ENCODE assay signal across 1 cellular context in the genomic region with DNA sequence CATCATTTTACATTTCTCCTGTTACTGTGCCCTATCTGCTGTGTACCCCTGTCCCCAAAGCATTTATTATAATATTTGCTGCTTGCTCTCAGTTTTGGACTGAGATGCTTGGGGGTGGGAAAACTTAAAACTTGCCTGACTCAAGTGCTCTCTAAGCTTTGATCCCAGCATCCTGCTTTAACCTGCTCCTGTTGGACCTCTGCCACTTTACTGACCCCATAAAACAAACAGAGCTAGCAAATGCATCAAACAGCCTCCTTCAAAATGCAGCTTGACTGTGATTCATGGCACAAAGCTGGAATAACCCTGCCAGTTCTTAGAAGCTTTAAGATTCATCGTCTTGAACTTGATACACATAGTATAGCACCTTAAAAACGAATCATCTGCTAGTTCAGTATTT.
TF ChIP-seq lines count a peak whose summit lies in the region.

No MANE protein-coding gene starts in this region.

TF ChIP-seq in HepG2, 621 proteins besides CTCF, POLR2A, EP300 and RAD21 (continued from another document and continues in another):
- TF ChIP-seq, protein P1, sequence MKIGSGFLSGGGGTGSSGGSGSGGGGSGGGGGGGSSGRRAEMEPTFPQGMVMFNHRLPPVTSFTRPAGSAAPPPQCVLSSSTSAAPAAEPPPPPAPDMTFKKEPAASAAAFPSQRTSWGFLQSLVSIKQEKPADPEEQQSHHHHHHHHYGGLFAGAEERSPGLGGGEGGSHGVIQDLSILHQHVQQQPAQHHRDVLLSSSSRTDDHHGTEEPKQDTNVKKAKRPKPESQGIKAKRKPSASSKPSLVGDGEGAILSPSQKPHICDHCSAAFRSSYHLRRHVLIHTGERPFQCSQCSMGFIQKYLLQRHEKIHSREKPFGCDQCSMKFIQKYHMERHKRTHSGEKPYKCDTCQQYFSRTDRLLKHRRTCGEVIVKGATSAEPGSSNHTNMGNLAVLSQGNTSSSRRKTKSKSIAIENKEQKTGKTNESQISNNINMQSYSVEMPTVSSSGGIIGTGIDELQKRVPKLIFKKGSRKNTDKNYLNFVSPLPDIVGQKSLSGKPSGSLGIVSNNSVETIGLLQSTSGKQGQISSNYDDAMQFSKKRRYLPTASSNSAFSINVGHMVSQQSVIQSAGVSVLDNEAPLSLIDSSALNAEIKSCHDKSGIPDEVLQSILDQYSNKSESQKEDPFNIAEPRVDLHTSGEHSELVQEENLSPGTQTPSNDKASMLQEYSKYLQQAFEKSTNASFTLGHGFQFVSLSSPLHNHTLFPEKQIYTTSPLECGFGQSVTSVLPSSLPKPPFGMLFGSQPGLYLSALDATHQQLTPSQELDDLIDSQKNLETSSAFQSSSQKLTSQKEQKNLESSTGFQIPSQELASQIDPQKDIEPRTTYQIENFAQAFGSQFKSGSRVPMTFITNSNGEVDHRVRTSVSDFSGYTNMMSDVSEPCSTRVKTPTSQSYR (CRISPR knock-in tag; IDR thresholded peaks at IDR 0.05; ENCODE audit: borderline replicate concordance): peak; percentile 19; the same call in 1 of the 2 replicates
- TF ChIP-seq, protein P2, sequence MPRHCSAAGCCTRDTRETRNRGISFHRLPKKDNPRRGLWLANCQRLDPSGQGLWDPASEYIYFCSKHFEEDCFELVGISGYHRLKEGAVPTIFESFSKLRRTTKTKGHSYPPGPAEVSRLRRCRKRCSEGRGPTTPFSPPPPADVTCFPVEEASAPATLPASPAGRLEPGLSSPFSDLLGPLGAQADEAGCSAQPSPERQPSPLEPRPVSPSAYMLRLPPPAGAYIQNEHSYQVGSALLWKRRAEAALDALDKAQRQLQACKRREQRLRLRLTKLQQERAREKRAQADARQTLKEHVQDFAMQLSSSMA (CRISPR knock-in tag; IDR thresholded peaks at IDR 0.05): no peak
- TF ChIP-seq NR2F6 (IDR thresholded peaks at IDR 0.05) (peak; percentile 80), NR2F6 (CRISPR knock-in tag; IDR thresholded peaks at IDR 0.05) (peak; percentile 71), FOXP1 (IDR thresholded peaks at IDR 0.05) (no peak), FOXP1 (CRISPR knock-in tag; IDR thresholded peaks at IDR 0.05) (peak; percentile 32; the same call in 1 of the 2 replicates), NCOA2 (CRISPR knock-in tag; IDR thresholded peaks at IDR 0.05) (peak; percentile 65), MED8 (CRISPR knock-in tag; IDR thresholded peaks at IDR 0.05; ENCODE audit: insufficient replicate concordance) (peak; percentile 68), PHF21A (CRISPR knock-in tag; IDR thresholded peaks at IDR 0.05) (0 out of 2 replicates have a peak, but pooled peaks have one; percentile 27), SP5 (CRISPR knock-in tag; IDR thresholded peaks at IDR 0.05; ENCODE audit: borderline replicate concordance, low read depth) (peak; percentile 35; the same call in 1 of the 2 replicates), PHF5A (CRISPR knock-in tag; IDR thresholded peaks at IDR 0.05; ENCODE audit: low read depth, unreplicated experiment) (peak; percentile 75), KDM6A (CRISPR knock-in tag; IDR thresholded peaks at IDR 0.05; ENCODE audit: low read depth) (peak; percentile 28; the same call in 1 of the 2 replicates), MYNN (CRISPR knock-in tag; IDR thresholded peaks at IDR 0.05; ENCODE audit: low read depth) (no peak), ETV5 (CRISPR knock-in tag; IDR thresholded peaks at IDR 0.05; ENCODE audit: borderline replicate concordance) (peak; percentile 62; the same call in 1 of the 2 replicates), ZMYM3 (CRISPR knock-in tag; IDR thresholded peaks at IDR 0.05) (peak; percentile 42; the same call in 1 of the 2 replicates), MATR3 (CRISPR knock-in tag; IDR thresholded peaks at IDR 0.05) (no peak), MEF2D (CRISPR knock-in tag; IDR thresholded peaks at IDR 0.05) (peak; percentile 43; the same call in 1 of the 2 replicates), TBX3 (IDR thresholded peaks at IDR 0.05; ENCODE audit: borderline replicate concordance) (no peak), CBX5 (CRISPR knock-in tag; IDR thresholded peaks at IDR 0.05; ENCODE audit: borderline replicate concordance) (no peak), ZNF724P (CRISPR knock-in tag; IDR thresholded peaks at IDR 0.05; ENCODE audit: borderline replicate concordance) (no peak), HNF4A (CRISPR knock-in tag; IDR thresholded peaks at IDR 0.05) (peak; percentile 82), FOXO1 (CRISPR knock-in tag; IDR thresholded peaks at IDR 0.05) (peak; percentile 39; the same call in 1 of the 2 replicates), ZNF430 (CRISPR knock-in tag; IDR thresholded peaks at IDR 0.05) (peak; percentile 27; the same call in 1 of the 2 replicates), ZNF510 (CRISPR knock-in tag; IDR thresholded peaks at IDR 0.05; ENCODE audit: low read depth) (no peak), WIZ (CRISPR knock-in tag; IDR thresholded peaks at IDR 0.05) (no peak), GABPB1 (CRISPR knock-in tag; IDR thresholded peaks at IDR 0.05) (no peak; the same call in 1 of the 2 replicates), ZNF614 (CRISPR knock-in tag; IDR thresholded peaks at IDR 0.05; ENCODE audit: borderline replicate concordance) (peak; percentile 61; the same call in 1 of the 2 replicates), ZBTB38 (CRISPR knock-in tag; IDR thresholded peaks at IDR 0.05) (0 out of 2 replicates have a peak, but pooled peaks have one; percentile 29), FOSL2 (CRISPR knock-in tag; IDR thresholded peaks at IDR 0.05) (peak; percentile 55), HNRNPLL (IDR thresholded peaks at IDR 0.05; ENCODE audit: low read depth, low read length, poor library complexity, severe bottlenecking) (no peak), CEBPG (CRISPR knock-in tag; IDR thresholded peaks at IDR 0.05) (no peak), NR1H2 (CRISPR knock-in tag; IDR thresholded peaks at IDR 0.05; ENCODE audit: borderline replicate concordance, low read depth) (no peak), MTF1 (CRISPR knock-in tag; IDR thresholded peaks at IDR 0.05) (0 out of 2 replicates have a peak, but pooled peaks have one; percentile 0), HDAC1 (CRISPR knock-in tag; IDR thresholded peaks at IDR 0.05) (peak; percentile 63; the same call in 1 of the 2 replicates), AGO1 (IDR thresholded peaks at IDR 0.05; ENCODE audit: low read depth, low read length, poor library complexity, severe bottlenecking) (no peak), POGZ (CRISPR knock-in tag; IDR thresholded peaks at IDR 0.05) (peak; percentile 71), MED13 (CRISPR knock-in tag; IDR thresholded peaks at IDR 0.05) (0 out of 2 replicates have a peak, but pooled peaks have one; percentile 26), ZFY (CRISPR knock-in tag; IDR thresholded peaks at IDR 0.05) (no peak), ZBTB8A (CRISPR knock-in tag; IDR thresholded peaks at IDR 0.05; ENCODE audit: borderline replicate concordance, low read depth) (no peak), ERF (CRISPR knock-in tag; IDR thresholded peaks at IDR 0.05) (0 out of 2 replicates have a peak, but pooled peaks have one; percentile 11), RCOR2 (CRISPR knock-in tag; IDR thresholded peaks at IDR 0.05) (peak; percentile 77), ZNF547 (CRISPR knock-in tag; IDR thresholded peaks at IDR 0.05) (0 out of 2 replicates have a peak, but pooled peaks have one; percentile 11), ZNF292 (CRISPR knock-in tag; IDR thresholded peaks at IDR 0.05; ENCODE audit: borderline replicate concordance, low read depth) (peak; percentile 87), NR2F1 (CRISPR knock-in tag; IDR thresholded peaks at IDR 0.05) (peak in 1 of 2 experiments; percentile 20; a peak in 1 of 4 replicates), SPEN (CRISPR knock-in tag; IDR thresholded peaks at IDR 0.05; ENCODE audit: low read depth) (peak; percentile 72; the same call in 1 of the 2 replicates), RXRB (CRISPR knock-in tag; IDR thresholded peaks at IDR 0.05; ENCODE audit: borderline replicate concordance) (peak; percentile 79), MIER2 (CRISPR knock-in tag; IDR thresholded peaks at IDR 0.05) (0 out of 2 replicates have a peak, but pooled peaks have one; percentile 19), HOXA3 (CRISPR knock-in tag; IDR thresholded peaks at IDR 0.05) (peak; percentile 32; the same call in 1 of the 2 replicates)
- TF ChIP-seq, protein P3, sequence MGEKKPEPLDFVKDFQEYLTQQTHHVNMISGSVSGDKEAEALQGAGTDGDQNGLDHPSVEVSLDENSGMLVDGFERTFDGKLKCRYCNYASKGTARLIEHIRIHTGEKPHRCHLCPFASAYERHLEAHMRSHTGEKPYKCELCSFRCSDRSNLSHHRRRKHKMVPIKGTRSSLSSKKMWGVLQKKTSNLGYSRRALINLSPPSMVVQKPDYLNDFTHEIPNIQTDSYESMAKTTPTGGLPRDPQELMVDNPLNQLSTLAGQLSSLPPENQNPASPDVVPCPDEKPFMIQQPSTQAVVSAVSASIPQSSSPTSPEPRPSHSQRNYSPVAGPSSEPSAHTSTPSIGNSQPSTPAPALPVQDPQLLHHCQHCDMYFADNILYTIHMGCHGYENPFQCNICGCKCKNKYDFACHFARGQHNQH (CRISPR knock-in tag; IDR thresholded peaks at IDR 0.05): no peak
- TF ChIP-seq, protein P4, sequence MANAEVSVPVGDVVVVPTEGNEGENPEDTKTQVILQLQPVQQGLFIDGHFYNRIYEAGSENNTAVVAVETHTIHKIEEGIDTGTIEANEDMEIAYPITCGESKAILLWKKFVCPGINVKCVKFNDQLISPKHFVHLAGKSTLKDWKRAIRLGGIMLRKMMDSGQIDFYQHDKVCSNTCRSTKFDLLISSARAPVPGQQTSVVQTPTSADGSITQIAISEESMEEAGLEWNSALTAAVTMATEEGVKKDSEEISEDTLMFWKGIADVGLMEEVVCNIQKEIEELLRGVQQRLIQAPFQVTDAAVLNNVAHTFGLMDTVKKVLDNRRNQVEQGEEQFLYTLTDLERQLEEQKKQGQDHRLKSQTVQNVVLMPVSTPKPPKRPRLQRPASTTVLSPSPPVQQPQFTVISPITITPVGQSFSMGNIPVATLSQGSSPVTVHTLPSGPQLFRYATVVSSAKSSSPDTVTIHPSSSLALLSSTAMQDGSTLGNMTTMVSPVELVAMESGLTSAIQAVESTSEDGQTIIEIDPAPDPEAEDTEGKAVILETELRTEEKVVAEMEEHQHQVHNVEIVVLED (CRISPR knock-in tag; IDR thresholded peaks at IDR 0.05; ENCODE audit: borderline replicate concordance): no peak
- TF ChIP-seq, protein P5, sequence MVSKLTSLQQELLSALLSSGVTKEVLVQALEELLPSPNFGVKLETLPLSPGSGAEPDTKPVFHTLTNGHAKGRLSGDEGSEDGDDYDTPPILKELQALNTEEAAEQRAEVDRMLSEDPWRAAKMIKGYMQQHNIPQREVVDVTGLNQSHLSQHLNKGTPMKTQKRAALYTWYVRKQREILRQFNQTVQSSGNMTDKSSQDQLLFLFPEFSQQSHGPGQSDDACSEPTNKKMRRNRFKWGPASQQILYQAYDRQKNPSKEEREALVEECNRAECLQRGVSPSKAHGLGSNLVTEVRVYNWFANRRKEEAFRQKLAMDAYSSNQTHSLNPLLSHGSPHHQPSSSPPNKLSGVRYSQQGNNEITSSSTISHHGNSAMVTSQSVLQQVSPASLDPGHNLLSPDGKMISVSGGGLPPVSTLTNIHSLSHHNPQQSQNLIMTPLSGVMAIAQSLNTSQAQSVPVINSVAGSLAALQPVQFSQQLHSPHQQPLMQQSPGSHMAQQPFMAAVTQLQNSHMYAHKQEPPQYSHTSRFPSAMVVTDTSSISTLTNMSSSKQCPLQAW (CRISPR knock-in tag; IDR thresholded peaks at IDR 0.05): peak; percentile 41; the same call in 1 of the 2 replicates
- TF ChIP-seq, protein P6, sequence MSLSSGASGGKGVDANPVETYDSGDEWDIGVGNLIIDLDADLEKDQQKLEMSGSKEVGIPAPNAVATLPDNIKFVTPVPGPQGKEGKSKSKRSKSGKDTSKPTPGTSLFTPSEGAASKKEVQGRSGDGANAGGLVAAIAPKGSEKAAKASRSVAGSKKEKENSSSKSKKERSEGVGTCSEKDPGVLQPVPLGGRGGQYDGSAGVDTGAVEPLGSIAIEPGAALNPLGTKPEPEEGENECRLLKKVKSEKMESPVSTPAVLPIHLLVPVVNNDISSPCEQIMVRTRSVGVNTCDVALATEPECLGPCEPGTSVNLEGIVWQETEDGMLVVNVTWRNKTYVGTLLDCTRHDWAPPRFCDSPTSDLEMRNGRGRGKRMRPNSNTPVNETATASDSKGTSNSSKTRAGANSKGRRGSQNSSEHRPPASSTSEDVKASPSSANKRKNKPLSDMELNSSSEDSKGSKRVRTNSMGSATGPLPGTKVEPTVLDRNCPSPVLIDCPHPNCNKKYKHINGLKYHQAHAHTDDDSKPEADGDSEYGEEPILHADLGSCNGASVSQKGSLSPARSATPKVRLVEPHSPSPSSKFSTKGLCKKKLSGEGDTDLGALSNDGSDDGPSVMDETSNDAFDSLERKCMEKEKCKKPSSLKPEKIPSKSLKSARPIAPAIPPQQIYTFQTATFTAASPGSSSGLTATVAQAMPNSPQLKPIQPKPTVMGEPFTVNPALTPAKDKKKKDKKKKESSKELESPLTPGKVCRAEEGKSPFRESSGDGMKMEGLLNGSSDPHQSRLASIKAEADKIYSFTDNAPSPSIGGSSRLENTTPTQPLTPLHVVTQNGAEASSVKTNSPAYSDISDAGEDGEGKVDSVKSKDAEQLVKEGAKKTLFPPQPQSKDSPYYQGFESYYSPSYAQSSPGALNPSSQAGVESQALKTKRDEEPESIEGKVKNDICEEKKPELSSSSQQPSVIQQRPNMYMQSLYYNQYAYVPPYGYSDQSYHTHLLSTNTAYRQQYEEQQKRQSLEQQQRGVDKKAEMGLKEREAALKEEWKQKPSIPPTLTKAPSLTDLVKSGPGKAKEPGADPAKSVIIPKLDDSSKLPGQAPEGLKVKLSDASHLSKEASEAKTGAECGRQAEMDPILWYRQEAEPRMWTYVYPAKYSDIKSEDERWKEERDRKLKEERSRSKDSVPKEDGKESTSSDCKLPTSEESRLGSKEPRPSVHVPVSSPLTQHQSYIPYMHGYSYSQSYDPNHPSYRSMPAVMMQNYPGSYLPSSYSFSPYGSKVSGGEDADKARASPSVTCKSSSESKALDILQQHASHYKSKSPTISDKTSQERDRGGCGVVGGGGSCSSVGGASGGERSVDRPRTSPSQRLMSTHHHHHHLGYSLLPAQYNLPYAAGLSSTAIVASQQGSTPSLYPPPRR (CRISPR knock-in tag; IDR thresholded peaks at IDR 0.05; ENCODE audit: borderline replicate concordance): peak; percentile 65; the same call in 1 of the 2 replicates
- TF ChIP-seq, protein P7, sequence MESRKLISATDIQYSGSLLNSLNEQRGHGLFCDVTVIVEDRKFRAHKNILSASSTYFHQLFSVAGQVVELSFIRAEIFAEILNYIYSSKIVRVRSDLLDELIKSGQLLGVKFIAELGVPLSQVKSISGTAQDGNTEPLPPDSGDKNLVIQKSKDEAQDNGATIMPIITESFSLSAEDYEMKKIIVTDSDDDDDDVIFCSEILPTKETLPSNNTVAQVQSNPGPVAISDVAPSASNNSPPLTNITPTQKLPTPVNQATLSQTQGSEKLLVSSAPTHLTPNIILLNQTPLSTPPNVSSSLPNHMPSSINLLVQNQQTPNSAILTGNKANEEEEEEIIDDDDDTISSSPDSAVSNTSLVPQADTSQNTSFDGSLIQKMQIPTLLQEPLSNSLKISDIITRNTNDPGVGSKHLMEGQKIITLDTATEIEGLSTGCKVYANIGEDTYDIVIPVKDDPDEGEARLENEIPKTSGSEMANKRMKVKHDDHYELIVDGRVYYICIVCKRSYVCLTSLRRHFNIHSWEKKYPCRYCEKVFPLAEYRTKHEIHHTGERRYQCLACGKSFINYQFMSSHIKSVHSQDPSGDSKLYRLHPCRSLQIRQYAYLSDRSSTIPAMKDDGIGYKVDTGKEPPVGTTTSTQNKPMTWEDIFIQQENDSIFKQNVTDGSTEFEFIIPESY (CRISPR knock-in tag; IDR thresholded peaks at IDR 0.05): no peak
- TF ChIP-seq, protein P8, sequence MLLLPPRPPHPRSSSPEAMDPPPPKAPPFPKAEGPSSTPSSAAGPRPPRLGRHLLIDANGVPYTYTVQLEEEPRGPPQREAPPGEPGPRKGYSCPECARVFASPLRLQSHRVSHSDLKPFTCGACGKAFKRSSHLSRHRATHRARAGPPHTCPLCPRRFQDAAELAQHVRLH (CRISPR knock-in tag; IDR thresholded peaks at IDR 0.05; ENCODE audit: borderline replicate concordance, low read depth): 0 out of 2 replicates have a peak, but pooled peaks have one; percentile 35
